In the genomic region with DNA sequence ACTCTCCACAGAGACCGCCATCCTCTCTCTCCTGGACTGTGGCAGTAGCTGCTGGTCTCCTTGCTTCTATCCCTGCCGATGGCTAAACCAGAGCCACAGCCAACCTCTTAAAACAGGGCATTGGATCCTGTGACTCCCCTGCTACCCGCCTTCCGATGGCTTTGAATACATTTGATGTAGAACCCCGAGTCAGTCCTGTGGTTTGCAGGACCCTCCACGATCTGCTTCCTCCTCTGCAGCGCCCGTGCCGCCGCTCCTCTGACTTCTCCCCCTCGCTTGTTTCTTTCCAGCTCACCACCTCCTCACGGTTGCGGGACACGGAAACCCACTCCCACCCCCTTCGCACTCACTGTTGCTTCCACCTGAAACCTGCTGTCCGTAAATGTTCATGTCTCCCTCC, we compare ENCODE assay signal across 1 cellular context.
TF ChIP-seq lines count a peak whose summit lies in the region.

No MANE protein-coding gene starts in this region.

TF ChIP-seq in WTC11, 78 proteins besides CTCF, POLR2A, EP300 and RAD21 (continued from another document):
- TF ChIP-seq, protein P1, sequence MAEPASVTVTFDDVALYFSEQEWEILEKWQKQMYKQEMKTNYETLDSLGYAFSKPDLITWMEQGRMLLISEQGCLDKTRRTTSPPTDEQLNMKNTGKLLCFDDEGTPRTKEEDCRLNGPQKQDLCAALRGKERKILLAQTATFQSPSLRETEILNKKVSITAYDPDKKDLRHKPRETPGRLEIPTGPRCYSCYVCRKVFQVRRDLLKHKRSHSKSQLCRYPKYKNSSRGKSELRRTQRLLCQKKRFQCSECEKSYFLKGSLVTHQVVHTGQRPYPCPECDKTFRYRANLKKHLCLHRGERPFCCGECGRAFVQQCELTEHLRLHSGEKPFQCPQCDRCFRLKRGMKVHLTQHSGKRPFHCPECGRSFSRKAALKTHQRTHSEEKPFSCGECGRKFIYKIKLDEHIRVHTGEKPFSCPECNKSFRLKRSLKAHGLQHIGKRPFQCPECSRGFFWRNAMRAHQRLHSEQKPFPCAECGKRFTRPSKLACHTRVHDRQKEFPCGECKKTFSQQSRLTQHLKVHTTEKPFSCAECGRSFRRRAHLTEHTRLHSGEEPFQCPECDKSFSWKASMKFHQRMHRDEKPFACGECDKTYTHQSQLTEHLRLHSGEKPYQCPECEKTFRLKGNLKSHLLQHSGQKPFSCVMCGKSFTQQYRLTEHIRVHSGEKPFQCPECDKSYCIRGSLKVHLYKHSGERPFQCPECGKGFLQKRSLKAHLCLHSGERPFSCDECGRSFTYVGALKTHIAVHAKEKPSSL (CRISPR knock-in tag; conservative IDR thresholded peaks at IDR 0.05) = no peak
- TF ChIP-seq, protein P2, sequence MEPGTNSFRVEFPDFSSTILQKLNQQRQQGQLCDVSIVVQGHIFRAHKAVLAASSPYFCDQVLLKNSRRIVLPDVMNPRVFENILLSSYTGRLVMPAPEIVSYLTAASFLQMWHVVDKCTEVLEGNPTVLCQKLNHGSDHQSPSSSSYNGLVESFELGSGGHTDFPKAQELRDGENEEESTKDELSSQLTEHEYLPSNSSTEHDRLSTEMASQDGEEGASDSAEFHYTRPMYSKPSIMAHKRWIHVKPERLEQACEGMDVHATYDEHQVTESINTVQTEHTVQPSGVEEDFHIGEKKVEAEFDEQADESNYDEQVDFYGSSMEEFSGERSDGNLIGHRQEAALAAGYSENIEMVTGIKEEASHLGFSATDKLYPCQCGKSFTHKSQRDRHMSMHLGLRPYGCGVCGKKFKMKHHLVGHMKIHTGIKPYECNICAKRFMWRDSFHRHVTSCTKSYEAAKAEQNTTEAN (CRISPR knock-in tag; IDR thresholded peaks at IDR 0.05) = no peak
- no peak for TF ChIP-seq OVOL2 (CRISPR knock-in tag; IDR thresholded peaks at IDR 0.05; ENCODE audit: borderline replicate concordance)
- TF ChIP-seq KAT7 (CRISPR knock-in tag; IDR thresholded peaks at IDR 0.05; ENCODE audit: borderline replicate concordance) = no peak
- no peak for TF ChIP-seq IRF2 (CRISPR knock-in tag; IDR thresholded peaks at IDR 0.05; ENCODE audit: borderline replicate concordance, low read depth)
TF ChIP-seq in WTC11: peak in this region for 0.
